Comparison of ENCODE assay signal across 13 cellular contexts in the genomic region with DNA sequence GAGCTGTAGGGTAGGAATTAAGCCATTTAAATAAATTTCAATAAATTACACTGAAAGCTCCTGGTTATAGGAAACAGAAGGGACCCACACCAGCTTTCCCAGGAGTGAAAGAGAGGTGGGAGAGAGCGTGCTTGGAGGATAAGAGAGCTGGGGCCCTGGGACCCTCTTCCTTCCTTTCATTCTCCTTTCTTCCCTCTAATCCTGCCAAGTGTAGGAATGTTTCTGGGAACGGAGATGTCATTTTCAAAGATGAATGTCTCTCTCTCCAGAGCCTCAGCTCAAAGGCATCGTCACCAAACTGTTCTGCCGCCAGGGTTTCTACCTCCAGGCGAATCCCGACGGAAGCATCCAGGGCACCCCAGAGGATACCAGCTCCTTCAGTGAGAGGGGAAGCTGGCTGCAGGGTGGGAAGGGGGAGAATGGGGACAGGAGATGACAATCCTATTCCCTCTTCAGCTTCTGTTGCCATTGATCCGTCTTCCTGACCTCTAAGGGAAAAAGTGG. TPM values are rescaled to one million over a fixed set of nuclear protein-coding genes. Genes with fewer than 3 reads are reported as not detected.
A peak's percentile ranks its signal among the peaks of the same experiment; 100 is the strongest.
DNase-seq lines count a peak whose midpoint lies in the region; ATAC-seq and TF ChIP-seq lines count a peak whose summit lies in the region.
"Had no signal": no experiment of that assay in that cellular context is flagged by ENCODE, and none has a peak within 500 bp of the region (broad histone marks: within the 10 kb centered on the region; RNA-seq: fewer than 3 reads in every experiment).

No MANE protein-coding gene starts in this region.

- no peak overlapping the region for H2BK120ac ChIP-seq in neuronal stem cell (ENCODE audit: low read depth, low read length)

- H3K27me3 Mint-ChIP-seq in activated T-helper 17 cell treated with anti-CD3 and anti-CD28 coated beads, Interleukin-2, amount 50 U/mL, for 72 hours, result peaks cover 48% of the 10 kb centered on the region
- H3K27me3 Mint-ChIP-seq in MCF 10A (ENCODE audit: insufficient read depth, unreplicated experiment), result no peaks in the 10 kb centered on the region

- no peak overlapping the region for H2BK15ac ChIP-seq in neuronal stem cell (ENCODE audit: low read length)

- H4K91ac ChIP-seq in neuronal stem cell (ENCODE audit: low read depth, low read length, poor library complexity), result no peak overlapping the region

- H3K27ac ChIP-seq in HUES48 (ENCODE audit: low read depth, low read length), result peak overlapping the region; percentile 46
- no peak overlapping the region for H3K27ac ChIP-seq in neuronal stem cell (replicated peaks; ENCODE audit: low read length)
- H3K27ac ChIP-seq: lower lobe of right lung had no signal

- peak overlapping the region; percentile 97 for H3K4me2 ChIP-seq in neuronal stem cell (ENCODE audit: insufficient read depth, low read length, poor library complexity, severe bottlenecking)

- no peak overlapping the region for H4K8ac ChIP-seq in neuronal stem cell (ENCODE audit: low read depth, low read length)

- DNase-seq in neuronal stem cell (ENCODE audit: low spot score) (no peak), NCI-H2227 treated with DMSO at 0.1 percent for 48 hours (lab: John Stamatoyannopoulos, UW) (no peak), MCF 10A (ENCODE audit: unreplicated experiment) (no peak), DMS153 (lab: John Stamatoyannopoulos, UW) (no peak)
- DNase-seq: lower lobe of right lung, MV-4-11, NCI-H524 treated with DMSO at 0.1 percent for 48 hours had no signal

- H2AFZ ChIP-seq in neuronal stem cell (ENCODE audit: low read length), result peak overlapping the region; percentile 97

- no peak overlapping the region for H2BK5ac ChIP-seq in neuronal stem cell (ENCODE audit: low read length)

- CTCF ChIA-PET in MCF 10A (lab: Yijun Ruan, JAX), result interaction anchor here (0.6 to 2.3 kb wide), 7 partner anchors 10 to 209 kb away, joined by 3 to 14 read pairs (median 3); a partner anchor contains a TSS

- no peak overlapping the region for H3K14ac ChIP-seq in neuronal stem cell (ENCODE audit: low read length)

- no peaks in the 10 kb centered on the region for H3K9me3 Mint-ChIP-seq in activated T-helper 17 cell treated with anti-CD3 and anti-CD28 coated beads, Interleukin-2, amount 50 U/mL, for 72 hours
- no peaks in the 10 kb centered on the region for H3K9me3 Mint-ChIP-seq in MCF 10A (ENCODE audit: unreplicated experiment)

- no CpG with 5 or more reads among the region's 8 CpGs for WGBS in neuronal stem cell (ENCODE audit: extremely low coverage in 2 of 2, insufficient read length in 2 of 2, insufficient replicate concordance in 1 of 2), 2 donors

- H2BK12ac ChIP-seq in neuronal stem cell (ENCODE audit: low read length), result no peak overlapping the region

- TF ChIP-seq CTCF in MCF 10A (IDR thresholded peaks at IDR 0.05; ENCODE audit: unreplicated experiment), result no peak

- H3K36me3 ChIP-seq in HUES48 (ENCODE audit: control insufficient read depth, insufficient read depth, low read length) (no peaks in the 10 kb centered on the region), neuronal stem cell (replicated peaks in 1 of 2; ENCODE audit: control insufficient read depth in 2 of 2, insufficient read depth in 2 of 2, low read length in 2 of 2) (no peaks in the 10 kb centered on the region)
- H3K36me3 ChIP-seq: lower lobe of right lung had no signal

- H3K27me3 ChIP-seq in HUES48 (ENCODE audit: control insufficient read depth, insufficient read depth, low read length) (peaks cover 24% of the 10 kb centered on the region), neuronal stem cell (ENCODE audit: control insufficient read depth in 3 of 3, insufficient read depth in 3 of 3, low read depth in 1 of 3, low read length in 3 of 3) (peaks cover 21 to 39% (median 33%) of the 10 kb centered on the region in 3 experiments)

- no peak overlapping the region for H3K27ac Mint-ChIP-seq in activated T-helper 17 cell treated with anti-CD3 and anti-CD28 coated beads, Interleukin-2, amount 50 U/mL, for 72 hours
- no peak overlapping the region for H3K27ac Mint-ChIP-seq in MCF 10A (ENCODE audit: low read depth, unreplicated experiment)

- no peak overlapping the region for H3K9ac ChIP-seq in HUES48 (ENCODE audit: low read depth, low read length)
- peak overlapping the region; percentile 96 for H3K9ac ChIP-seq in neuronal stem cell (ENCODE audit: low read depth, low read length, poor library complexity)

- no peaks in the 10 kb centered on the region for H3K79me1 ChIP-seq in neuronal stem cell (ENCODE audit: low read depth, low read length)

- no peak overlapping the region for H3K18ac ChIP-seq in neuronal stem cell (ENCODE audit: low read length)

- POLR2A ChIA-PET in MCF 10A (lab: Yijun Ruan, JAX), result interaction anchor here (0.6 to 8.9 kb wide), 11 partner anchors 8 to 426 kb away, joined by 3 to 115 read pairs (median 3); a partner anchor contains a TSS

- no TSS peak for BruUV-seq in MCF 10A (replicated peaks; lab: Mats Ljungman, UMichigan)

- intact Hi-C loops in MCF 10A (cut with micrococcal nuclease), result no loop called here

- H3K36me3 Mint-ChIP-seq in activated T-helper 17 cell treated with anti-CD3 and anti-CD28 coated beads, Interleukin-2, amount 50 U/mL, for 72 hours (ENCODE audit: low read depth), result peaks cover 45% of the 10 kb centered on the region
- peaks cover 4% of the 10 kb centered on the region for H3K36me3 Mint-ChIP-seq in MCF 10A (ENCODE audit: insufficient read depth, unreplicated experiment)

- H2AK5ac ChIP-seq in neuronal stem cell (ENCODE audit: low read depth, low read length), result no peak overlapping the region

- no peak for ATAC-seq in activated T-helper 17 cell treated with anti-CD3 and anti-CD28 coated beads, Interleukin-2, amount 50 U/mL, for 72 hours (replicated peaks)
- ATAC-seq: lower lobe of right lung had no signal

- H3K4ac ChIP-seq in neuronal stem cell (ENCODE audit: low read length), result no peak overlapping the region

- H3K4me1 ChIP-seq in HUES48 (ENCODE audit: control insufficient read depth, insufficient read depth, low read length) (peaks cover 28% of the 10 kb centered on the region), neuronal stem cell (ENCODE audit: control insufficient read depth in 2 of 2, insufficient read depth in 1 of 2, low read depth in 1 of 2, low read length in 2 of 2) (peaks cover 24 to 38% of the 10 kb centered on the region in 2 donors)

- H3K4me3 ChIP-seq in HUES48 (ENCODE audit: low read depth, low read length) (peak overlapping the region; percentile 92), neuronal stem cell (ENCODE audit: low read length in 2 of 2) (peak overlapping the region in 1 of 2 donors; percentile 96)

- H3K9me3 ChIP-seq in HUES48 (ENCODE audit: control insufficient read depth, insufficient read depth, low read length) (no peaks in the 10 kb centered on the region), neuronal stem cell (replicated peaks in 1 of 2; ENCODE audit: control insufficient read depth in 2 of 2, insufficient read depth in 1 of 2, low read depth in 1 of 2, low read length in 2 of 2) (peaks cover 0 to 3% of the 10 kb centered on the region in 2 donors)
- H3K9me3 ChIP-seq: lower lobe of right lung had no signal

- peak overlapping the region; percentile 95 for H3K4me3 Mint-ChIP-seq in activated T-helper 17 cell treated with anti-CD3 and anti-CD28 coated beads, Interleukin-2, amount 50 U/mL, for 72 hours
- H3K4me3 Mint-ChIP-seq in MCF 10A (ENCODE audit: unreplicated experiment), result no peak overlapping the region

- no peak overlapping the region for H3K23ac ChIP-seq in neuronal stem cell (ENCODE audit: low read depth, low read length, poor library complexity)

- H3K4me1 Mint-ChIP-seq in activated T-helper 17 cell treated with anti-CD3 and anti-CD28 coated beads, Interleukin-2, amount 50 U/mL, for 72 hours, result peaks cover 24% of the 10 kb centered on the region
- H3K4me1 Mint-ChIP-seq in MCF 10A (ENCODE audit: insufficient read depth, unreplicated experiment), result peaks cover 23% of the 10 kb centered on the region

RNA-seq across cellular contexts. Expression of a gene that starts 1.9 kb away (rescaled TPM):
- 10 to 100 TPM in 1 of 2 donors, 1 to 10 TPM in 1; 4.4 to 16.9 TPM for total RNA-seq in activated T-helper 17 cell treated with anti-CD3 and anti-CD28 coated beads, Interleukin-2, amount 50 U/mL, for 72 hours
- 5.1 TPM for polyA plus RNA-seq in neuronal stem cell (2013, experiment 1 of 2)
- 4.3 TPM for polyA plus RNA-seq in neuronal stem cell (2013, experiment 2 of 2)
- 0.84 and 2.1 TPM in 2 replicates for total RNA-seq in MCF 10A (2022)

RNA-seq across cellular contexts. Expression of a gene that starts 3.6 kb away (rescaled TPM):
- 10 to 100 TPM; 10.9 to 13.0 TPM for total RNA-seq in activated T-helper 17 cell treated with anti-CD3 and anti-CD28 coated beads, Interleukin-2, amount 50 U/mL, for 72 hours
- polyA plus RNA-seq in neuronal stem cell (2013, experiment 1 of 2), result 9.9 TPM
- polyA plus RNA-seq in neuronal stem cell (2013, experiment 2 of 2), result 11.1 TPM
- total RNA-seq in MCF 10A (2022), result 3.3 and 7.8 TPM in 2 replicates

RNA-seq across cellular contexts. Expression of a gene that starts 6.0 kb away (rescaled TPM):
- 10 to 100 TPM; 17.7 to 18.0 TPM for total RNA-seq in activated T-helper 17 cell treated with anti-CD3 and anti-CD28 coated beads, Interleukin-2, amount 50 U/mL, for 72 hours
- polyA plus RNA-seq in neuronal stem cell (2013, experiment 1 of 2), result 0.70 TPM
- 0.72 TPM for polyA plus RNA-seq in neuronal stem cell (2013, experiment 2 of 2)
- 6.1 and 6.3 TPM in 2 replicates for total RNA-seq in MCF 10A (2022)

RNA-seq across cellular contexts. Expression of a gene that starts 12.6 kb away (rescaled TPM):
- not detected for total RNA-seq in activated T-helper 17 cell treated with anti-CD3 and anti-CD28 coated beads, Interleukin-2, amount 50 U/mL, for 72 hours
- not detected for polyA plus RNA-seq in neuronal stem cell (2013, experiment 1 of 2)
- polyA plus RNA-seq in neuronal stem cell (2013, experiment 2 of 2), result not detected
- not detected in 2 replicates for total RNA-seq in MCF 10A (2022)
- total RNA-seq: dermis microvascular lymphatic vessel endothelial cell, frontal cortex, lower lobe of right lung, SK-MEL-5 had no signal
- polyA plus RNA-seq: thymus had no signal

RNA-seq across cellular contexts. Expression of a gene that starts 15.8 kb away (rescaled TPM):
- total RNA-seq in activated T-helper 17 cell treated with anti-CD3 and anti-CD28 coated beads, Interleukin-2, amount 50 U/mL, for 72 hours, result not detected
- 0.06 TPM for polyA plus RNA-seq in neuronal stem cell (2013, experiment 1 of 2)
- polyA plus RNA-seq in neuronal stem cell (2013, experiment 2 of 2), result 0.01 TPM
- not detected in 2 replicates for total RNA-seq in MCF 10A (2022)
- total RNA-seq: dermis microvascular lymphatic vessel endothelial cell, frontal cortex, lower lobe of right lung, SK-MEL-5 had no signal
